ENCODE assay signal across 1 cellular context in the genomic region with DNA sequence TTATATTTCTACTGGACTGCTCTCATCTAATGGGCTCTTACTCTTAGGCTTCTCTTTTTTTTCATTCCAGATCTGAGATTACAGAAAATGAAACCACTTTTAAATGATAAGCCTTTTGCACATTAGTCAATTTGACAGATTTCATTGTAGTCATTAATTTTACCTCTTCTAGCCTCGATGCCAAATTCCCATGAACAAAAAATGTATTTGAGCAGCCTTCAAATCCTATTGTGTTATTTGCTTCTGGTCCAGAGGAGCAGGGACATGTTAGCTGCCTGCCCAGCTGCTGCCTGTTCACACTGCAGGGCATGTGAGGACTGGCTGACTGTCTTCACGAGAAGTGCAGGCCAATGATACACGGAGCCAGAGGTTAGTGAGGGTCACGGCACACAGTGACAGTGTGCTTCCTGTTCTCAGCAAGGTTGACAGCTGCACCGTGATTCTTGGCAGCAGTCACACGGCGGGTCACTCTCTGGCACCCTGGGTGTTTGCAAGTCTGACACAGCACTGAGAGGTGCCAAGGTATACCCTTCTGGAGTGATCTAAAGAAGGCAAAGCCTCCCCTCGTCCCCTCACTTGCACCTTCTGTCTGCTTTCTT.
TF ChIP-seq lines count a peak whose summit lies in the region.

No MANE protein-coding gene starts in this region.

TF ChIP-seq in K562, 482 proteins besides CTCF, POLR2A, EP300 and RAD21 (continued from another document):
- TF ChIP-seq, protein P1, sequence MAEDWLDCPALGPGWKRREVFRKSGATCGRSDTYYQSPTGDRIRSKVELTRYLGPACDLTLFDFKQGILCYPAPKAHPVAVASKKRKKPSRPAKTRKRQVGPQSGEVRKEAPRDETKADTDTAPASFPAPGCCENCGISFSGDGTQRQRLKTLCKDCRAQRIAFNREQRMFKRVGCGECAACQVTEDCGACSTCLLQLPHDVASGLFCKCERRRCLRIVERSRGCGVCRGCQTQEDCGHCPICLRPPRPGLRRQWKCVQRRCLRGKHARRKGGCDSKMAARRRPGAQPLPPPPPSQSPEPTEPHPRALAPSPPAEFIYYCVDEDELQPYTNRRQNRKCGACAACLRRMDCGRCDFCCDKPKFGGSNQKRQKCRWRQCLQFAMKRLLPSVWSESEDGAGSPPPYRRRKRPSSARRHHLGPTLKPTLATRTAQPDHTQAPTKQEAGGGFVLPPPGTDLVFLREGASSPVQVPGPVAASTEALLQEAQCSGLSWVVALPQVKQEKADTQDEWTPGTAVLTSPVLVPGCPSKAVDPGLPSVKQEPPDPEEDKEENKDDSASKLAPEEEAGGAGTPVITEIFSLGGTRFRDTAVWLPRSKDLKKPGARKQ (CRISPR knock-in tag; IDR thresholded peaks at IDR 0.05): no peak
- TF ChIP-seq, protein P2, sequence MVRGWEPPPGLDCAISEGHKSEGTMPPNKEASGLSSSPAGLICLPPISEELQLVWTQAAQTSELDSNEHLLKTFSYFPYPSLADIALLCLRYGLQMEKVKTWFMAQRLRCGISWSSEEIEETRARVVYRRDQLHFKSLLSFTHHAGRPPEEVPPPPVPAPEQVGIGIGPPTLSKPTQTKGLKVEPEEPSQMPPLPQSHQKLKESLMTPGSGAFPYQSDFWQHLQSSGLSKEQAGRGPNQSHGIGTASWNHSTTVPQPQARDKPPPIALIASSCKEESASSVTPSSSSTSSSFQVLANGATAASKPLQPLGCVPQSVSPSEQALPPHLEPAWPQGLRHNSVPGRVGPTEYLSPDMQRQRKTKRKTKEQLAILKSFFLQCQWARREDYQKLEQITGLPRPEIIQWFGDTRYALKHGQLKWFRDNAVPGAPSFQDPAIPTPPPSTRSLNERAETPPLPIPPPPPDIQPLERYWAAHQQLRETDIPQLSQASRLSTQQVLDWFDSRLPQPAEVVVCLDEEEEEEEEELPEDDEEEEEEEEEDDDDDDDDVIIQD (CRISPR knock-in tag; IDR thresholded peaks at IDR 0.05): no peak
- TF ChIP-seq SPI1 (IDR thresholded peaks at IDR 0.05; ENCODE audit: borderline replicate concordance, low read depth, low read length) (no peak), HMGN3 (IDR thresholded peaks at IDR 0.05; ENCODE audit: borderline replicate concordance, extremely low read depth, insufficient read length, low read depth, low read length) (no peak), ZNF146 (CRISPR knock-in tag; IDR thresholded peaks at IDR 0.05; ENCODE audit: unreplicated experiment) (no peak), SREBF1 (IDR thresholded peaks at IDR 0.05; ENCODE audit: borderline replicate concordance, low read depth, low read length) (no peak), NR3C1 (CRISPR knock-in tag; IDR thresholded peaks at IDR 0.05) (no peak), SP1 (CRISPR knock-in tag; IDR thresholded peaks at IDR 0.05) (no peak), TAF7 (tag; IDR thresholded peaks at IDR 0.05) (no peak), HDAC8 (tag; IDR thresholded peaks at IDR 0.05) (no peak), ZNF143 (CRISPR knock-in tag; IDR thresholded peaks at IDR 0.05) (no peak), HES1 (IDR thresholded peaks at IDR 0.05; ENCODE audit: low read depth) (no peak), BHLHE40 (IDR thresholded peaks at IDR 0.05; ENCODE audit: low read length) (peak; percentile 60; the same call in 1 of the 2 replicates), TEAD1 (CRISPR knock-in tag; IDR thresholded peaks at IDR 0.05) (peak in 1 of 2 experiments; percentile 40; a peak in 1 of 4 replicates), NRF1 (conservative IDR thresholded peaks at IDR 0.05 in 1 of 2, IDR thresholded peaks at IDR 0.05 in 1 of 2) (0 out of 4 replicates have a peak, but pooled peaks of 1 of the 2 experiments have one; percentile 14), ZNF41 (CRISPR knock-in tag; conservative IDR thresholded peaks at IDR 0.05) (no peak), ZNF253 (CRISPR knock-in tag; conservative IDR thresholded peaks at IDR 0.05) (no peak), ZNF140 (CRISPR knock-in tag; IDR thresholded peaks at IDR 0.05) (no peak)
- TF ChIP-seq, protein P3, sequence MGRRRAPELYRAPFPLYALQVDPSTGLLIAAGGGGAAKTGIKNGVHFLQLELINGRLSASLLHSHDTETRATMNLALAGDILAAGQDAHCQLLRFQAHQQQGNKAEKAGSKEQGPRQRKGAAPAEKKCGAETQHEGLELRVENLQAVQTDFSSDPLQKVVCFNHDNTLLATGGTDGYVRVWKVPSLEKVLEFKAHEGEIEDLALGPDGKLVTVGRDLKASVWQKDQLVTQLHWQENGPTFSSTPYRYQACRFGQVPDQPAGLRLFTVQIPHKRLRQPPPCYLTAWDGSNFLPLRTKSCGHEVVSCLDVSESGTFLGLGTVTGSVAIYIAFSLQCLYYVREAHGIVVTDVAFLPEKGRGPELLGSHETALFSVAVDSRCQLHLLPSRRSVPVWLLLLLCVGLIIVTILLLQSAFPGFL (CRISPR knock-in tag; IDR thresholded peaks at IDR 0.05): no peak
TF ChIP-seq in K562: peak in this region for 19.
